ENCODE assay signal across 1 cellular context in the genomic region with DNA sequence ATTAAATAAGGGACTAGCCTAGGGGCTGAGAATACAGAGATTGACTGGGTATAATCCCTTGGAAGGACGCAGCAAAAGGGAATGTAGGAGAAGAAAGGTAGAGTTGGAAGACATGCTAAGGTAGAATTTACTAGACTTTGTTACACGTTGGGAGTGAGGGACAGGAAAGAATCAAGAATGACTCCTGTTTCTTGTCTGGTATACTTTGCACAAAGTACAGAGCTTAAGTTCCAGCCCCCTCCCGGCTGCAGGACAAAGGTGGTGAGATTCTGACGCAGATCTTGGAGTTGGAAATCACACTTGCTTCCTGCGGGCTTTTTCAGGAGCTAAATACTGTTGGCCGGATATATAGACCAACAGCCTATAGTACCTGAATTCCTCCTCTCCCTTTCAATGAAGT.
TF ChIP-seq lines count a peak whose summit lies in the region.

No MANE protein-coding gene starts in this region.

TF ChIP-seq in GM23338, 12 proteins besides CTCF, POLR2A, EP300 and RAD21 (continued from another document):
- TF ChIP-seq ZNF462 (CRISPR knock-in tag; IDR thresholded peaks at IDR 0.05) (no peak), NANOG (IDR thresholded peaks at IDR 0.05; ENCODE audit: borderline replicate concordance) (no peak), CREB1 (CRISPR knock-in tag; IDR thresholded peaks at IDR 0.05; ENCODE audit: low read depth) (no peak), ZNF331 (CRISPR knock-in tag; IDR thresholded peaks at IDR 0.05; ENCODE audit: low read depth) (no peak), ZNF114 (CRISPR knock-in tag; IDR thresholded peaks at IDR 0.05) (no peak), EZH2 (IDR thresholded peaks at IDR 0.05; ENCODE audit: low read depth, unreplicated experiment) (no peak), POLR2AphosphoS5 (IDR thresholded peaks at IDR 0.05; ENCODE audit: low read depth) (no peak), STAT1 (IDR thresholded peaks at IDR 0.05; ENCODE audit: unreplicated experiment) (no peak), ETS1 (IDR thresholded peaks at IDR 0.05) (no peak)
- TF ChIP-seq, protein P1, sequence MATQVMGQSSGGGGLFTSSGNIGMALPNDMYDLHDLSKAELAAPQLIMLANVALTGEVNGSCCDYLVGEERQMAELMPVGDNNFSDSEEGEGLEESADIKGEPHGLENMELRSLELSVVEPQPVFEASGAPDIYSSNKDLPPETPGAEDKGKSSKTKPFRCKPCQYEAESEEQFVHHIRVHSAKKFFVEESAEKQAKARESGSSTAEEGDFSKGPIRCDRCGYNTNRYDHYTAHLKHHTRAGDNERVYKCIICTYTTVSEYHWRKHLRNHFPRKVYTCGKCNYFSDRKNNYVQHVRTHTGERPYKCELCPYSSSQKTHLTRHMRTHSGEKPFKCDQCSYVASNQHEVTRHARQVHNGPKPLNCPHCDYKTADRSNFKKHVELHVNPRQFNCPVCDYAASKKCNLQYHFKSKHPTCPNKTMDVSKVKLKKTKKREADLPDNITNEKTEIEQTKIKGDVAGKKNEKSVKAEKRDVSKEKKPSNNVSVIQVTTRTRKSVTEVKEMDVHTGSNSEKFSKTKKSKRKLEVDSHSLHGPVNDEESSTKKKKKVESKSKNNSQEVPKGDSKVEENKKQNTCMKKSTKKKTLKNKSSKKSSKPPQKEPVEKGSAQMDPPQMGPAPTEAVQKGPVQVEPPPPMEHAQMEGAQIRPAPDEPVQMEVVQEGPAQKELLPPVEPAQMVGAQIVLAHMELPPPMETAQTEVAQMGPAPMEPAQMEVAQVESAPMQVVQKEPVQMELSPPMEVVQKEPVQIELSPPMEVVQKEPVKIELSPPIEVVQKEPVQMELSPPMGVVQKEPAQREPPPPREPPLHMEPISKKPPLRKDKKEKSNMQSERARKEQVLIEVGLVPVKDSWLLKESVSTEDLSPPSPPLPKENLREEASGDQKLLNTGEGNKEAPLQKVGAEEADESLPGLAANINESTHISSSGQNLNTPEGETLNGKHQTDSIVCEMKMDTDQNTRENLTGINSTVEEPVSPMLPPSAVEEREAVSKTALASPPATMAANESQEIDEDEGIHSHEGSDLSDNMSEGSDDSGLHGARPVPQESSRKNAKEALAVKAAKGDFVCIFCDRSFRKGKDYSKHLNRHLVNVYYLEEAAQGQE (IDR thresholded peaks at IDR 0.05; ENCODE audit: unreplicated experiment) = no peak
